1 cellular context compared by ENCODE assay signal in genomic region chr19:7829561-7830271, GRCh38.
TF ChIP-seq lines count a peak whose summit lies in the region.

Gene EVI5L, plus strand, starts transcription at chr19:7830218. Its CDS starts 16,325 bp downstream, at chr19:7846543.

TF ChIP-seq in HepG2, 621 proteins besides CTCF, POLR2A, EP300 and RAD21 (continued from another document and continues in another):
- TF ChIP-seq THAP9 (CRISPR knock-in tag; IDR thresholded peaks at IDR 0.05; ENCODE audit: borderline replicate concordance), result peak; percentile 83; the same call in 1 of the 2 replicates
- TF ChIP-seq HOMEZ (CRISPR knock-in tag; IDR thresholded peaks at IDR 0.05; ENCODE audit: low read depth), result 0 out of 2 replicates have a peak, but pooled peaks have one; percentile 10
- TF ChIP-seq NR2C2 (CRISPR knock-in tag; IDR thresholded peaks at IDR 0.05; ENCODE audit: borderline replicate concordance), result peak; percentile 36; the same call in 1 of the 2 replicates
- TF ChIP-seq PPARG (CRISPR knock-in tag; conservative IDR thresholded peaks at IDR 0.05), result no peak
- TF ChIP-seq SP4 (CRISPR knock-in tag; IDR thresholded peaks at IDR 0.05), result peak; percentile 100
- TF ChIP-seq ZNF639 (CRISPR knock-in tag; conservative IDR thresholded peaks at IDR 0.05), result 0 out of 2 replicates have a peak, but pooled peaks have one; percentile 25
- peak; percentile 99 for TF ChIP-seq PBX3 (CRISPR knock-in tag; IDR thresholded peaks at IDR 0.05; ENCODE audit: borderline replicate concordance)
- peak; percentile 41; the same call in 1 of the 2 replicates for TF ChIP-seq KAT8 (CRISPR knock-in tag; IDR thresholded peaks at IDR 0.05)
- TF ChIP-seq TFDP1 (CRISPR knock-in tag; IDR thresholded peaks at IDR 0.05; ENCODE audit: borderline replicate concordance), result peak; percentile 68; the same call in 1 of the 2 replicates
- TF ChIP-seq GABPA (IDR thresholded peaks at IDR 0.05; ENCODE audit: low read depth, low read length), result peak; percentile 43
- peak; percentile 64; the same call in 1 of the 2 replicates for TF ChIP-seq GABPA (CRISPR knock-in tag; IDR thresholded peaks at IDR 0.05; ENCODE audit: low read depth)
- no peak for TF ChIP-seq FUBP1 (CRISPR knock-in tag; IDR thresholded peaks at IDR 0.05; ENCODE audit: borderline replicate concordance)
- no peak for TF ChIP-seq SOX6 (IDR thresholded peaks at IDR 0.05)
- TF ChIP-seq SOX6 (CRISPR knock-in tag; IDR thresholded peaks at IDR 0.05), result 0 out of 2 replicates have a peak, but pooled peaks have one; percentile 18
- TF ChIP-seq GABPB1 (CRISPR knock-in tag; IDR thresholded peaks at IDR 0.05), result peak; percentile 87
- TF ChIP-seq NFYB (CRISPR knock-in tag; IDR thresholded peaks at IDR 0.05), result peak; percentile 96
- no peak for TF ChIP-seq HINFP (CRISPR knock-in tag; IDR thresholded peaks at IDR 0.05; ENCODE audit: low read depth)
- TF ChIP-seq ZNF615 (CRISPR knock-in tag; IDR thresholded peaks at IDR 0.05; ENCODE audit: borderline replicate concordance), result no peak
- TF ChIP-seq TFDP2 (CRISPR knock-in tag; IDR thresholded peaks at IDR 0.05), result peak; percentile 76
- peak; percentile 94 for TF ChIP-seq ATF1 (CRISPR knock-in tag; IDR thresholded peaks at IDR 0.05)
- peak; percentile 23; the same call in 1 of the 2 replicates for TF ChIP-seq ERF (CRISPR knock-in tag; IDR thresholded peaks at IDR 0.05)
- TF ChIP-seq HNRNPH1 (optimal IDR thresholded peaks at IDR 0.05; ENCODE audit: low read depth, low read length), result no peak
- TF ChIP-seq CENPX (CRISPR knock-in tag; IDR thresholded peaks at IDR 0.05), result no peak
- peak in 1 of 2 experiments; percentile 81; a peak in 2 of 4 replicates for TF ChIP-seq KLF16 (CRISPR knock-in tag; IDR thresholded peaks at IDR 0.05)
- 0 out of 2 replicates have a peak, but pooled peaks have one; percentile 35 for TF ChIP-seq HOXA3 (CRISPR knock-in tag; IDR thresholded peaks at IDR 0.05)
- TF ChIP-seq RFXAP (CRISPR knock-in tag; IDR thresholded peaks at IDR 0.05; ENCODE audit: borderline replicate concordance), result peak; percentile 98
- no peak for TF ChIP-seq FOXA1 (IDR thresholded peaks at IDR 0.05)
- TF ChIP-seq FOXA1 (CRISPR knock-in tag; IDR thresholded peaks at IDR 0.05), result peak; percentile 54
- peak; percentile 78 for TF ChIP-seq THAP11 (CRISPR knock-in tag; IDR thresholded peaks at IDR 0.05)
- TF ChIP-seq ZNF687 (CRISPR knock-in tag; IDR thresholded peaks at IDR 0.05), result peak; percentile 47
- TF ChIP-seq KLF6 (CRISPR knock-in tag; IDR thresholded peaks at IDR 0.05), result peak; percentile 54; the same call in 1 of the 2 replicates
- TF ChIP-seq CREB1 (IDR thresholded peaks at IDR 0.05), result peak; percentile 95
- TF ChIP-seq CREB1 (CRISPR knock-in tag; IDR thresholded peaks at IDR 0.05), result peak; percentile 95
- TF ChIP-seq MAX (IDR thresholded peaks at IDR 0.05), result 0 out of 2 replicates have a peak, but pooled peaks have one; percentile 40
- peak; percentile 17; the same call in 1 of the 2 replicates for TF ChIP-seq PHF20 (CRISPR knock-in tag; IDR thresholded peaks at IDR 0.05)
- TF ChIP-seq TBX3 (IDR thresholded peaks at IDR 0.05; ENCODE audit: borderline replicate concordance), result peak; percentile 81; the same call in 1 of the 2 replicates
- no peak for TF ChIP-seq ARID3A (IDR thresholded peaks at IDR 0.05; ENCODE audit: low read depth, low read length)
- TF ChIP-seq SPEN (CRISPR knock-in tag; IDR thresholded peaks at IDR 0.05; ENCODE audit: low read depth), result peak; percentile 59
- TF ChIP-seq TGIF2 (CRISPR knock-in tag; IDR thresholded peaks at IDR 0.05), result no peak
- TF ChIP-seq HHEX (CRISPR knock-in tag; IDR thresholded peaks at IDR 0.05), result 0 out of 2 replicates have a peak, but pooled peaks have one; percentile 9
- TF ChIP-seq ZSCAN29 (CRISPR knock-in tag; conservative IDR thresholded peaks at IDR 0.05), result no peak
- TF ChIP-seq KLF11 (CRISPR knock-in tag; IDR thresholded peaks at IDR 0.05), result no peak
